Comparison of ENCODE assay signal across 18 cellular contexts in genomic region chr1:227776277-227776676, GRCh38. TPM values are rescaled to one million over a fixed set of nuclear protein-coding genes. Genes with fewer than 3 reads are reported as not detected.
DNase-seq lines count a peak whose midpoint lies in the region; ATAC-seq and TF ChIP-seq lines count a peak whose summit lies in the region.
"Had no signal": no experiment of that assay in that cellular context is flagged by ENCODE, and none has a peak within 500 bp of the region (broad histone marks: within the 10 kb centered on the region; RNA-seq: fewer than 3 reads in every experiment).

No MANE protein-coding gene starts in this region.

- CTCF ChIA-PET in CD8-positive, alpha-beta memory T cell (lab: Charles Lee): interaction anchor here (3.4 to 3.8 kb wide), 2 partner anchors 11 to 13 kb away, joined by 13 to 51 read pairs; no protein-coding TSS in a partner anchor
- CTCF ChIA-PET in WTC11 (lab: Charles Lee): interaction anchor here (1.0 to 2.1 kb wide), 2 partner anchors 14 to 177 kb away, joined by 3 to 13 read pairs; no protein-coding TSS in a partner anchor

- H3K27me3 Mint-ChIP-seq in CD8-positive, alpha-beta memory T cell: no peaks in the 10 kb centered on the region
- H3K27me3 Mint-ChIP-seq in neural crest cell (ENCODE audit: low read depth) (no peaks in the 10 kb centered on the region), WTC11 (ENCODE audit: low read depth) (no peaks in the 10 kb centered on the region)
- H3K27me3 Mint-ChIP-seq: stimulated activated naive B cell treated with anti-CD40 and anti-IgM and Interleukin-4, amounts not matched to agents 10 μg/mL and 1 μg/mL and 100 μg/mL, for 72 hours had no signal

- H3K36me3 Mint-ChIP-seq in CD8-positive, alpha-beta memory T cell: peaks cover 0 to 29% (median 8%) of the 10 kb centered on the region in 3 donors
- no peaks in the 10 kb centered on the region for H3K36me3 Mint-ChIP-seq in neural crest cell (ENCODE audit: low read depth)
- peaks cover 5% of the 10 kb centered on the region; the same call in 1 of the 2 replicates for H3K36me3 Mint-ChIP-seq in WTC11

- H3K4me1 Mint-ChIP-seq in CD8-positive, alpha-beta memory T cell: peaks cover 30 to 50% (median 30%) of the 10 kb centered on the region in 3 donors
- peaks cover 5% of the 10 kb centered on the region for H3K4me1 Mint-ChIP-seq in neural crest cell
- H3K4me1 Mint-ChIP-seq in WTC11: no peaks in the 10 kb centered on the region
- H3K4me1 Mint-ChIP-seq: stimulated activated naive B cell treated with anti-CD40 and anti-IgM and Interleukin-4, amounts not matched to agents 10 μg/mL and 1 μg/mL and 100 μg/mL, for 72 hours had no signal

- H3K4me3 Mint-ChIP-seq in CD8-positive, alpha-beta memory T cell: peak overlapping the region in 4 of 7 donors; percentile 12 to 32 (median 14)
- H3K4me3 Mint-ChIP-seq in neural crest cell (no peak overlapping the region), WTC11 (no peak overlapping the region)
- H3K4me3 Mint-ChIP-seq: stimulated activated naive B cell treated with anti-CD40 and anti-IgM and Interleukin-4, amounts not matched to agents 10 μg/mL and 1 μg/mL and 100 μg/mL, for 72 hours had no signal

- peaks cover 29% of the 10 kb centered on the region for H3K4me1 ChIP-seq in CD8-positive, alpha-beta memory T cell (ENCODE audit: insufficient read depth, low read length)
- H3K4me1 ChIP-seq in SJCRH30 (peaks cover 36% of the 10 kb centered on the region), right atrium auricular region (peaks cover 0 to 4% of the 10 kb centered on the region in 2 donors)
- H3K4me1 ChIP-seq: lower lobe of right lung, parathyroid adenoma had no signal

- H3K27ac Mint-ChIP-seq in CD8-positive, alpha-beta memory T cell: peak overlapping the region in 3 of 8 donors; percentile 22 to 63 (median 34)
- H3K27ac Mint-ChIP-seq in neural crest cell (ENCODE audit: unreplicated experiment) (peak overlapping the region; percentile 50), WTC11 (no peak overlapping the region; the same call in 1 of the 2 replicates)
- H3K27ac Mint-ChIP-seq: stimulated activated naive B cell treated with anti-CD40 and anti-IgM and Interleukin-4, amounts not matched to agents 10 μg/mL and 1 μg/mL and 100 μg/mL, for 72 hours had no signal

- H3K9me3 Mint-ChIP-seq in CD8-positive, alpha-beta memory T cell: no peaks in the 10 kb centered on the region
- H3K9me3 Mint-ChIP-seq in neural crest cell (no peaks in the 10 kb centered on the region), WTC11 (no peaks in the 10 kb centered on the region)
- H3K9me3 Mint-ChIP-seq: stimulated activated naive B cell treated with anti-CD40 and anti-IgM and Interleukin-4, amounts not matched to agents 10 μg/mL and 1 μg/mL and 100 μg/mL, for 72 hours had no signal

- H3K36me3 ChIP-seq in CD8-positive, alpha-beta memory T cell (ENCODE audit: insufficient read depth, low read length): peaks cover 10% of the 10 kb centered on the region
- H3K36me3 ChIP-seq in SJCRH30 (no peaks in the 10 kb centered on the region), right atrium auricular region (peaks cover 11% of the 10 kb centered on the region)

- ATAC-seq in WTC11: no peak
- ATAC-seq: lower lobe of right lung; stimulated activated naive B cell treated with anti-CD40 and anti-IgM and Interleukin-4, amounts not matched to agents 10 μg/mL and 1 μg/mL and 100 μg/mL, for 72 hours had no signal

- no peak for DNase-seq in CD8-positive, alpha-beta memory T cell
- DNase-seq in SJCRH30 (peak; percentile 80 to 81), epidermal melanocyte (ENCODE audit: insufficient read length, low spot score) (peak; percentile 79), neural crest cell (ENCODE audit: low read depth, low spot score) (no peak), WTC11 (ENCODE audit: low spot score) (no peak), hypothalamus (lab: John Stamatoyannopoulos, UW) (no peak), right atrium auricular region (ENCODE audit: low spot score) (no peak), ecto neural progenitor cell (ENCODE audit: low spot score) (no peak)
- DNase-seq: activated CD4-positive, CD25-positive, alpha-beta regulatory T cell; effector CD8-positive, alpha-beta T cell; hippocampal formation; lower lobe of right lung; NCI-H2081; stimulated activated CD4-positive, alpha-beta T cell treated with anti-CD3 and anti-CD28 coated beads, Interleukin-4, amount 100 ng/mL, for 1 hour; stimulated activated naive B cell treated with anti-CD40 and anti-IgM and Interleukin-4, amounts not matched to agents 10 μg/mL and 1 μg/mL and 100 μg/mL, for 72 hours had no signal

- H3K9me3 ChIP-seq in CD8-positive, alpha-beta memory T cell (ENCODE audit: low read length): no peaks in the 10 kb centered on the region
- H3K9me3 ChIP-seq in SJCRH30 (replicated peaks) (no peaks in the 10 kb centered on the region), right atrium auricular region (no peaks in the 10 kb centered on the region)
- H3K9me3 ChIP-seq: lower lobe of right lung had no signal

- TF ChIP-seq CTCF in neural crest cell (conservative IDR thresholded peaks at IDR 0.05) (no peak), WTC11 (IDR thresholded peaks at IDR 0.05) (no peak), right atrium auricular region (IDR thresholded peaks at IDR 0.05) (no peak)

- no peaks in the 10 kb centered on the region for H3K27me3 ChIP-seq in CD8-positive, alpha-beta memory T cell (ENCODE audit: insufficient read depth, low read length, poor library complexity, severe bottlenecking)
- H3K27me3 ChIP-seq in SJCRH30 (no peaks in the 10 kb centered on the region), right atrium auricular region (no peaks in the 10 kb centered on the region)

- no peak overlapping the region for H3K27ac ChIP-seq in CD8-positive, alpha-beta memory T cell (ENCODE audit: low read depth, low read length)
- H3K27ac ChIP-seq in SJCRH30 (peak overlapping the region; percentile 81), right atrium auricular region (no peak overlapping the region)
- H3K27ac ChIP-seq: lower lobe of right lung, parathyroid adenoma, SK-N-MC had no signal

- POLR2A ChIA-PET in CD8-positive, alpha-beta memory T cell (lab: Charles Lee): no interaction called here
- POLR2A ChIA-PET in WTC11 (lab: Charles Lee): interaction anchor here (1.2 kb wide), 1 partner anchor 12 kb away, joined by 3 read pairs; no protein-coding TSS in a partner anchor

- H3K4me3 ChIP-seq in CD8-positive, alpha-beta memory T cell (ENCODE audit: low read length): no peak overlapping the region
- H3K4me3 ChIP-seq in SJCRH30 (no peak overlapping the region), right atrium auricular region (no peak overlapping the region)
- H3K4me3 ChIP-seq: lower lobe of right lung, SK-N-MC had no signal

TF ChIP-seq in WTC11, 78 proteins besides CTCF, POLR2A, EP300 and RAD21 (continues in another document):
- no peak for TF ChIP-seq HMGA2 (CRISPR knock-in tag; IDR thresholded peaks at IDR 0.05)
- no peak for TF ChIP-seq TP53 (CRISPR knock-in tag; IDR thresholded peaks at IDR 0.05)
- TF ChIP-seq FOXP1 (CRISPR knock-in tag; IDR thresholded peaks at IDR 0.05; ENCODE audit: borderline replicate concordance): no peak
- TF ChIP-seq ZNF532 (CRISPR knock-in tag; IDR thresholded peaks at IDR 0.05; ENCODE audit: borderline replicate concordance): no peak
- TF ChIP-seq ESRRA (CRISPR knock-in tag; IDR thresholded peaks at IDR 0.05; ENCODE audit: borderline replicate concordance): no peak

RNA-seq across cellular contexts. Expression of gene PRSS38, which starts 39.2 kb away (rescaled TPM):
- total RNA-seq in CD8-positive, alpha-beta memory T cell: not detected
- polyA plus RNA-seq in CD8-positive, alpha-beta memory T cell: not detected
- not detected in 2 replicates for total RNA-seq in SJCRH30 (2014; rRNA removed; shearing (Covaris generic))
- total RNA-seq in neural crest cell (not detected in 2 replicates), WTC11 (2021) (not detected in 3 replicates), right atrium auricular region (not detected)
- total RNA-seq: lower lobe of right lung had no signal
- polyA plus RNA-seq: adipose tissue had no signal

RNA-seq across cellular contexts. Expression of gene SNAP47, which starts 41.0 kb away (rescaled TPM):
- total RNA-seq in CD8-positive, alpha-beta memory T cell: 10 to 100 TPM; 27.0 to 28.4 TPM
- polyA plus RNA-seq in CD8-positive, alpha-beta memory T cell: 47.4 TPM
- 37.8 and 40.0 TPM in 2 replicates for total RNA-seq in SJCRH30 (2014; rRNA removed; shearing (Covaris generic))
- total RNA-seq in neural crest cell (42.9 and 45.3 TPM in 2 replicates), WTC11 (2021) (43.8 to 50.8 TPM (median 47.2 TPM) in 3 replicates), right atrium auricular region (100 to 1,000 TPM in 1 of 2 donors, 10 to 100 TPM in 1; 39.1 to 102 TPM)

RNA-seq across cellular contexts. Expression of gene JMJD4, which starts 41.2 kb away (rescaled TPM):
- total RNA-seq in CD8-positive, alpha-beta memory T cell: 10 to 100 TPM; 23.1 to 25.8 TPM
- 28.0 TPM for polyA plus RNA-seq in CD8-positive, alpha-beta memory T cell
- total RNA-seq in SJCRH30 (2014; rRNA removed; shearing (Covaris generic)): 23.4 and 23.8 TPM in 2 replicates
- total RNA-seq in neural crest cell: 25.2 and 28.3 TPM in 2 replicates
- total RNA-seq in WTC11 (2021): 12.8 to 13.7 TPM (median 13.6 TPM) in 3 replicates
- total RNA-seq in right atrium auricular region: 10 to 100 TPM; 11.0 to 11.1 TPM

Comparison
In these comparisons a context has a peak if more than half of its experiments do, and no peak if none do; other contexts are left out.
1. DNase-seq: peak in SJCRH30 (2 of 2) and epidermal melanocyte (single experiment); none in CD8-positive, alpha-beta memory T cell (0 of 5), neural crest cell (single experiment), WTC11 (single experiment), hypothalamus (0 of 51), right atrium auricular region (single experiment) and ecto neural progenitor cell (single experiment).
2. H3K4me3 Mint-ChIP-seq: peak in CD8-positive, alpha-beta memory T cell (4 of 7); none in neural crest cell (single experiment) and WTC11 (single experiment).